ENCODE assay signal across 10 cellular contexts in the genomic region with DNA sequence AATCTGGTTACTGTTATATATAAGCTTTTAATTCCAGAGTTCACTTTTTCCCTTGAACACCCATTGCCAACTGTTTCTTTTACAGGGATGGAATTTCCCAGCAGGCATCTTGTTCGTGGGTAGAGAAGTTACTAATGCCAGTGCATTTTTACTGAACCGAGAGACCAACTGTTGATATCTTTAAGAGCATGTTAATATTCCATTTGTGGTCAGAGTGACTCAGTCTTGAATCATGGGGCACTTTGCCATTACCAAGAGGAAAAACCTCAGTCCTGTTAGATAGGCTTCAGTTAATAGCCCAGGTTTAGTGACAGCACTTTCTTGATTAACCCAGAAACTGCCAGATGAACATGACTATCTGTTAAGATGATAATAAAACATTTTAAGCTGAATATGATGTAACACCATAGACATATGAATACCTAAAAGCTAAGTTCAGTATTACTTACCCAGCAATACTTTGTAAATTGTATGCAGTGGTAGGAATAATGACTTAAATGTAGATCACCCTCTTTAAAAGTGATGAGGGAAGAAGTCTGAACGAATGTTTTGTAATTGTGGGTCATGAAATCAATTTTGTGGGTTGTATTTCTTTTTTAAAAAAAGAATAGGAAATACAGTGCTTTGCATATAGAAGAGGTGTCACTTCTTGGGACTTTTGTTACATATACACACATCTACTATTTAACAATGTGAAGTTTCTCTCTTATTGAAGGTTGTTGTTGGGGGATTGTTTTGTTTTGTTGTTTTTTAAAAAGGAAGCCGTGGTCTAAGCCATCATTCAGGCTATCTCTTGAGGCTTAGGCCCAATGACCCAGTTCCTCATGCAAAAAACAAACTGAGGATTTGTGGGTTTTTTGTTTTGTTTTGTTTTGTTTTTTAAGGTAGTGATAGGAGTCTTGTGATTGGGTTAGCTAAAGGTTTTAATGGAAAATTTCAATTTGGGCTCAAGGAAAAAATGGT.
DNase-seq lines count a peak whose midpoint lies in the region; ATAC-seq, FAIRE-seq and TF ChIP-seq lines count a peak whose summit lies in the region.
"Had no signal": no experiment of that assay in that cellular context is flagged by ENCODE, and none has a peak within 500 bp of the region (broad histone marks: within the 10 kb centered on the region; RNA-seq: fewer than 3 reads in every experiment).

No MANE protein-coding gene starts in this region.

- H3K36me3 ChIP-seq in GM06990 (ENCODE audit: control insufficient read depth, insufficient read depth, low read length) (peaks cover 1% of the 10 kb centered on the region; the same call in 1 of the 2 replicates), kidney (ENCODE audit: control insufficient read depth in 1 of 2, insufficient read depth in 2 of 2, low read length in 2 of 2) (peaks cover 14 to 28% of the 10 kb centered on the region in 2 donors), transverse colon (peaks cover 0 to 25% (median 0%) of the 10 kb centered on the region in 4 donors)
- H3K36me3 ChIP-seq: ovary had no signal

- TF ChIP-seq EP300 in transverse colon (IDR thresholded peaks at IDR 0.05; ENCODE audit: low read depth), result no peak

- no peak for TF ChIP-seq POLR2A in transverse colon (IDR thresholded peaks at IDR 0.05)

- H3K4me1 ChIP-seq in kidney (ENCODE audit: control insufficient read depth in 1 of 2, insufficient read depth in 1 of 2, low read depth in 1 of 2, low read length in 2 of 2) (peaks cover 2 to 6% of the 10 kb centered on the region in 2 donors), transverse colon (peaks cover 0 to 12% (median 6%) of the 10 kb centered on the region in 4 donors)

- intact Hi-C loops in kidney (cut with DNase I), result no loop called here
- intact Hi-C loops in transverse colon (cut with DNase I; ENCODE audit: low total_unique reads), result no loop called here

- H3K27me3 ChIP-seq in GM06990 (replicated peaks; ENCODE audit: control insufficient read depth, insufficient read depth, low read length) (no peaks in the 10 kb centered on the region), transverse colon (no peaks in the 10 kb centered on the region)
- H3K27me3 ChIP-seq: ovary had no signal

- no peak overlapping the region for H3K4me3 ChIP-seq in GM06990 (replicated peaks; ENCODE audit: low read depth, low read length)
- H3K4me3 ChIP-seq in LNCaP clone FGC (ENCODE audit: low read depth, low read length), result no peak overlapping the region
- no peak overlapping the region for H3K4me3 ChIP-seq in kidney (ENCODE audit: low read length in 2 of 2)
- no peak overlapping the region for H3K4me3 ChIP-seq in transverse colon
- H3K4me3 ChIP-seq: ovary had no signal

- TF ChIP-seq CTCF in GM06990 (IDR thresholded peaks at IDR 0.05; ENCODE audit: insufficient read depth, low read length, poor library complexity, severe bottlenecking) (no peak), LNCaP clone FGC (IDR thresholded peaks at IDR 0.05; ENCODE audit: control insufficient read depth, extremely low read depth, insufficient read depth) (no peak), kidney (IDR thresholded peaks at IDR 0.05; ENCODE audit: borderline replicate concordance, extremely low read depth, insufficient read depth) (no peak), transverse colon (IDR thresholded peaks at IDR 0.05) (no peak)

- H3K27ac ChIP-seq in kidney (ENCODE audit: low read depth in 2 of 2, low read length in 2 of 2) (peak overlapping the region in 1 of 2 donors; percentile 23), transverse colon (peak overlapping the region; percentile 56 to 73 (median 64))

- FAIRE-seq in kidney (lab: Jason Lieb, UNC), result peak; percentile 61

- DNase-seq in GM06990 (ENCODE audit: extremely low read depth, insufficient read length), result peak; percentile 5
- DNase-seq in LNCaP clone FGC (ENCODE audit: low read depth), result peak; percentile 21
- DNase-seq in amniotic epithelial cell (ENCODE audit: low read depth), result peak; percentile 99
- no peak for DNase-seq in kidney
- no peak for DNase-seq in transverse colon
- DNase-seq in NCI-H524 treated with DMSO at 0.1 percent for 48 hours (lab: John Stamatoyannopoulos, UW), result no peak
- DNase-seq in NCI-H1417 (lab: John Stamatoyannopoulos, UW), result no peak
- DNase-seq: T-cell had no signal

- in situ Hi-C loops in transverse colon (cut with MboI; ENCODE audit: low pct_ligation_motif_present in 1 of 4, low pct_unique_long_range_greater_than_20kb in 1 of 4, low sequenced_read_pairs in 3 of 4), result loop anchor here in 1 of 4 donors (25.0 kb wide), 1 partner anchor 95 kb away; a partner anchor contains a TSS

- 30 to 42% methylated on average over 3 to 4 of the region's 4 CpGs for WGBS in transverse colon (ENCODE audit: low coverage in 1 of 2), 2 donors

- H3K9me3 ChIP-seq in kidney (ENCODE audit: control insufficient read depth in 1 of 2, low read length in 2 of 2) (no peaks in the 10 kb centered on the region), transverse colon (no peaks in the 10 kb centered on the region)
- H3K9me3 ChIP-seq: ovary had no signal

- no peak overlapping the region for H3K9ac ChIP-seq in kidney (ENCODE audit: low read length in 2 of 2)

- no peak for ATAC-seq in GM21367 (IDR thresholded peaks at IDR 0.05; ENCODE audit: unreplicated experiment)

Comparison
In these comparisons a context has a peak if more than half of its experiments do, and no peak if none do; other contexts are left out.
1. DNase-seq: peak in GM06990 (single experiment), LNCaP clone FGC (single experiment) and amniotic epithelial cell (single experiment); none in kidney (single experiment), transverse colon (single experiment), NCI-H524 treated with DMSO at 0.1 percent for 48 hours (single experiment) and NCI-H1417 (0 of 3).